In genomic region chr4:176744091-176744490, GRCh38 we compare ENCODE assay signal across 2 cellular contexts.
TF ChIP-seq lines count a peak whose summit lies in the region.

No MANE protein-coding gene starts in this region.

TF ChIP-seq in IMR-90, 13 proteins besides CTCF, POLR2A, EP300 and RAD21 (continued from another document):
- 0 out of 2 replicates have a peak, but pooled peaks have one; percentile 9 for TF ChIP-seq FOS (IDR thresholded peaks at IDR 0.05; ENCODE audit: low read depth, low read length)
- TF ChIP-seq SMC3 (IDR thresholded peaks at IDR 0.05; ENCODE audit: low read depth, low read length) = no peak
- no peak for TF ChIP-seq RCOR1 (IDR thresholded peaks at IDR 0.05; ENCODE audit: insufficient replicate concordance, low read length)
- no peak for TF ChIP-seq CHD1 (IDR thresholded peaks at IDR 0.05; ENCODE audit: low read depth, low read length)
- TF ChIP-seq USF2 (IDR thresholded peaks at IDR 0.05; ENCODE audit: low read depth, low read length) = no peak

TF ChIP-seq in HEK293T, 16 proteins besides CTCF, POLR2A, EP300 and RAD21 (continued from another document):
- no peak for TF ChIP-seq CTBP1 (IDR thresholded peaks at IDR 0.05; ENCODE audit: borderline replicate concordance)
- TF ChIP-seq BHLHE40 (IDR thresholded peaks at IDR 0.05; ENCODE audit: borderline replicate concordance) = no peak
- no peak for TF ChIP-seq FOXK2 (IDR thresholded peaks at IDR 0.05)
- TF ChIP-seq L3MBTL2 (conservative IDR thresholded peaks at IDR 0.05) = no peak
- TF ChIP-seq PKNOX1 (IDR thresholded peaks at IDR 0.05) = no peak
- no peak for TF ChIP-seq NFRKB (IDR thresholded peaks at IDR 0.05)
